ENCODE assay signal across 30 cellular contexts in genomic region chr1:241645199-241645598, GRCh38. TPM values are rescaled to one million over a fixed set of nuclear protein-coding genes. Genes with fewer than 3 reads are reported as not detected.
"Had no signal": no experiment of that assay in that cellular context is flagged by ENCODE, and none has a peak within 500 bp of the region (broad histone marks: within the 10 kb centered on the region; RNA-seq: fewer than 3 reads in every experiment).

No MANE protein-coding gene starts in this region.

- ATAC-seq: body of pancreas; naive thymus-derived CD4-positive, alpha-beta T cell had no signal

- H3K36me3 ChIP-seq: esophagus squamous epithelium, right atrium auricular region, spleen, suprapubic skin, uterus, WERI-Rb-1 had no signal

- H3K27ac ChIP-seq: body of pancreas, epithelial cell of prostate, esophagus squamous epithelium, parathyroid adenoma, right atrium auricular region, suprapubic skin, uterus, WERI-Rb-1 had no signal

- H3K9me3 ChIP-seq: body of pancreas, esophagus squamous epithelium, right atrium auricular region, suprapubic skin, uterus had no signal

- H3K4me1 ChIP-seq: parathyroid adenoma, right atrium auricular region, uterus had no signal

- H3K4me3 ChIP-seq: body of pancreas, esophagus squamous epithelium, right atrium auricular region, spleen, suprapubic skin, uterus had no signal

- DNase-seq: activated CD4-positive, alpha-beta memory T cell treated with anti-CD3 and anti-CD28 coated beads, Interleukin-2, amount 10 ng/mL, durations not matched to agents 7 days and 5 days; activated CD4-positive, alpha-beta T cell treated with anti-CD3 and anti-CD28 coated beads, Interleukin-2, amount 10 ng/mL, durations not matched to agents 24 days and 14 days; activated CD4-positive, CD25-positive, alpha-beta regulatory T cell treated with anti-CD3 and anti-CD28 coated beads, Interleukin-2, amount 50 U/mL, for 72 hours; activated CD8-positive, alpha-beta memory T cell treated with anti-CD3 and anti-CD28 coated beads, Interleukin-2, amount 50 U/mL, for 48 hours; activated gamma-delta T cell; activated naive CD4-positive, alpha-beta T cell treated with anti-CD3 and anti-CD28 coated beads, Interleukin-2, amount 50 U/mL, for 16 hours; activated T-cell treated with anti-CD3 and anti-CD28 coated beads, Interleukin-2, amount 50 U/mL, for 24 hours; body of pancreas; effector CD8-positive, alpha-beta T cell; esophagus squamous epithelium; foreskin fibroblast; head of caudate nucleus; hypothalamus; midbrain; naive thymus-derived CD4-positive, alpha-beta T cell; nucleus accumbens; spleen; stimulated activated naive CD4-positive, alpha-beta T cell; T-helper 9 cell; trophoblast cell; uterus; WERI-Rb-1 had no signal

- H3K27me3 ChIP-seq: body of pancreas, esophagus squamous epithelium, right atrium auricular region, spleen, suprapubic skin, uterus had no signal

RNA-seq across cellular contexts. Expression of gene WDR64, which starts 6.9 kb away (rescaled TPM):
- total RNA-seq: activated CD4-positive, alpha-beta T cell treated with anti-CD3 and anti-CD28 coated beads, Interleukin-2, amount 10 ng/mL, durations not matched to agents 24 days and 14 days; body of pancreas; dermis microvascular lymphatic vessel endothelial cell; esophagus squamous epithelium; kidney epithelial cell; lower leg skin; pulmonary artery endothelial cell; right atrium auricular region; suprapubic skin had no signal
